ENCODE assay signal across 16 cellular contexts in the genomic region with DNA sequence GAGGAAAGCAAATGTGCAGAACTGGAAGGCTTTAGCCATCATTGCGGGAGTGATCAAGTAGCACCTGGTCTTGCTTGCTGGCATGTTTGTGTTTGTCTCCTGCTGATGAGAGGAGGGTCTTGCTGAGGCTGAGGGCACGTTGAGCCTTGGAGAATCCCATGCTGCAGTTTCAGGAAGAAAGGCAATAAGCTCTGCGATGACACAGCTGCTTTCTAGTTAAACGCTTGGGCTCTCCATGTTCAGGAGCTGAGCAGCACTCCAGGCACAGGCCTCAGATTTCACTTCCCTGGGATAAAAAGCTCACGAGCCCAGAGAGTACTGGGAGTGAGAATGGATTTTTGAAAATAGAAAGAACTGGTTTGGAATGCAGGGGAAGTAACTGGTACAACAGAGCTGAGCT.
"Had no signal": no experiment of that assay in that cellular context is flagged by ENCODE, and none has a peak within 500 bp of the region (broad histone marks: within the 10 kb centered on the region; RNA-seq: fewer than 3 reads in every experiment).

No MANE protein-coding gene starts in this region.

- DNase-seq: activated CD4-positive, alpha-beta T cell treated with anti-CD3 and anti-CD28 coated beads for 4 hours; activated CD8-positive, alpha-beta memory T cell treated with anti-CD3 and anti-CD28 coated beads, Interleukin-2, amount 50 U/mL, for 4 hours; activated CD8-positive, alpha-beta T cell treated with anti-CD3 and anti-CD28 coated beads for 36 hours; activated effector memory CD4-positive, alpha-beta T cell treated with anti-CD3 and anti-CD28 coated beads, Interleukin-2, amount 50 U/mL, for 16 hours; activated T-cell treated with anti-CD3 and anti-CD28 coated beads, Interleukin-2, amount 50 U/mL, for 48 hours; adrenal gland; gastrocnemius medialis; heart left ventricle; left cardiac atrium; lower lobe of right lung; naive thymus-derived CD4-positive, alpha-beta T cell; nucleus accumbens; stimulated activated CD4-positive, alpha-beta T cell treated with anti-CD3 and anti-CD28 coated beads, Interleukin-12 subunit alpha, Interleukin-12 subunit beta, amount 100 ng/mL, for 4 hours; stimulated activated CD4-positive, alpha-beta T cell treated with anti-CD3 and anti-CD28 coated beads, Interleukin-2, amount 100 ng/mL, for 24 hours; T-helper 2 cell had no signal

- ATAC-seq: activated CD8-positive, alpha-beta T cell treated with anti-CD3 and anti-CD28 coated beads for 36 hours; gastrocnemius medialis; naive thymus-derived CD4-positive, alpha-beta T cell; WTC11 had no signal
